Comparison of ENCODE assay signal across 22 cellular contexts in genomic region chr6:110042670-110043296, GRCh38.
"Had no signal": no experiment of that assay in that cellular context is flagged by ENCODE, and none has a peak within 500 bp of the region (broad histone marks: within the 10 kb centered on the region; RNA-seq: fewer than 3 reads in every experiment).

No MANE protein-coding gene starts in this region.

- H3K9me3 Mint-ChIP-seq: central memory CD8-positive, alpha-beta T cell; immature natural killer cell had no signal

- DNase-seq: activated CD8-positive, alpha-beta memory T cell treated with anti-CD3 and anti-CD28 coated beads for 24 hours; activated CD8-positive, alpha-beta memory T cell treated with anti-CD3 and anti-CD28 coated beads, Interleukin-2, amount 50 U/mL, for 48 hours; activated effector memory CD4-positive, alpha-beta T cell treated with Interleukin-2 at 50 U/mL for 16 hours; activated naive CD4-positive, alpha-beta T cell treated with anti-CD3 and anti-CD28 coated beads, Interleukin-2, amount 50 U/mL, for 16 hours; aorta; brain microvascular endothelial cell; cortex of kidney; effector CD4-positive, alpha-beta T cell; immature natural killer cell; kidney glomerular epithelial cell; left ventricle myocardium inferior; ovary; stimulated activated CD4-positive, alpha-beta T cell treated with anti-CD3 and anti-CD28 coated beads, Interleukin-4, amount 100 ng/mL, for 1 hour; stomach; T-helper 1 cell; upper lobe of left lung had no signal

- H3K4me3 Mint-ChIP-seq: central memory CD8-positive, alpha-beta T cell had no signal

- H3K27ac ChIP-seq: brain microvascular endothelial cell, esophagus muscularis mucosa, gastroesophageal sphincter, left ventricle myocardium inferior, ovary, stomach, upper lobe of left lung had no signal

- H3K9me3 ChIP-seq: esophagus muscularis mucosa, ovary, upper lobe of left lung had no signal

- H3K4me3 ChIP-seq: esophagus muscularis mucosa, gastroesophageal sphincter, left ventricle myocardium inferior, ovary, smooth muscle cell, stomach, upper lobe of left lung had no signal

- H3K27me3 ChIP-seq: brain microvascular endothelial cell, gastroesophageal sphincter, ovary, stomach, upper lobe of left lung had no signal

- H3K4me2 ChIP-seq: smooth muscle cell had no signal

- H3K4me1 ChIP-seq: gastroesophageal sphincter had no signal

- H3K36me3 Mint-ChIP-seq: immature natural killer cell had no signal

- H3K36me3 ChIP-seq: brain microvascular endothelial cell, esophagus muscularis mucosa, gastroesophageal sphincter, left ventricle myocardium inferior, ovary, stomach, upper lobe of left lung had no signal

- ATAC-seq: activated CD4-positive, CD25-positive, alpha-beta regulatory T cell treated with anti-CD3 and anti-CD28 coated beads, Interleukin-2, amount 50 U/mL, for 24 hours; gastroesophageal sphincter; sciatic nerve had no signal
